ENCODE assay signal across 1 cellular context in genomic region chr17:39679521-39680192, GRCh38.
TF ChIP-seq lines count a peak whose summit lies in the region.

No MANE protein-coding gene starts in this region.

TF ChIP-seq in HepG2, 621 proteins besides CTCF, POLR2A, EP300 and RAD21:
- TF ChIP-seq ZNF720 (CRISPR knock-in tag; IDR thresholded peaks at IDR 0.05) (no peak), ZNF275 (CRISPR knock-in tag; IDR thresholded peaks at IDR 0.05; ENCODE audit: borderline replicate concordance) (no peak), ZSCAN21 (CRISPR knock-in tag; IDR thresholded peaks at IDR 0.05; ENCODE audit: borderline replicate concordance) (no peak), PHB2 (IDR thresholded peaks at IDR 0.05; ENCODE audit: partially characterized antibody) (no peak), CBX5 (CRISPR knock-in tag; IDR thresholded peaks at IDR 0.05; ENCODE audit: borderline replicate concordance) (no peak), ZNF569 (CRISPR knock-in tag; IDR thresholded peaks at IDR 0.05; ENCODE audit: borderline replicate concordance) (no peak), NONO (IDR thresholded peaks at IDR 0.05) (no peak), NONO (CRISPR knock-in tag; conservative IDR thresholded peaks at IDR 0.05) (no peak), MAFG (CRISPR knock-in tag; IDR thresholded peaks at IDR 0.05) (no peak), ZNF281 (CRISPR knock-in tag; IDR thresholded peaks at IDR 0.05; ENCODE audit: borderline replicate concordance) (no peak), ZBTB10 (CRISPR knock-in tag; IDR thresholded peaks at IDR 0.05; ENCODE audit: borderline replicate concordance) (no peak), ZNF7 (CRISPR knock-in tag; IDR thresholded peaks at IDR 0.05) (no peak), ZNF558 (CRISPR knock-in tag; IDR thresholded peaks at IDR 0.05; ENCODE audit: borderline replicate concordance) (no peak), U2AF1 (optimal IDR thresholded peaks at IDR 0.05; ENCODE audit: low read depth, low read length) (no peak), DR1 (CRISPR knock-in tag; IDR thresholded peaks at IDR 0.05) (no peak)
